1 cellular context compared by ENCODE assay signal in genomic region chr21:41804381-41804780, GRCh38.
TF ChIP-seq lines count a peak whose summit lies in the region.

No MANE protein-coding gene starts in this region.

TF ChIP-seq in H1, 55 proteins besides CTCF, POLR2A, EP300 and RAD21 (continued from another document):
- TF ChIP-seq JUND (IDR thresholded peaks at IDR 0.05; ENCODE audit: low read length) (no peak), CHD7 (IDR thresholded peaks at IDR 0.05; ENCODE audit: insufficient replicate concordance, low read length) (no peak), HDAC6 (IDR thresholded peaks at IDR 0.05; ENCODE audit: low read depth, low read length) (no peak), CHD2 (IDR thresholded peaks at IDR 0.05; ENCODE audit: low read length) (no peak), SP4 (IDR thresholded peaks at IDR 0.05; ENCODE audit: low read length) (no peak), RBBP5 (IDR thresholded peaks at IDR 0.05; ENCODE audit: borderline replicate concordance, low read depth, low read length) (no peak), KDM4A (IDR thresholded peaks at IDR 0.05; ENCODE audit: low read depth, low read length, severe bottlenecking) (no peak), SP2 (IDR thresholded peaks at IDR 0.05; ENCODE audit: low read length) (no peak), CEBPB (IDR thresholded peaks at IDR 0.05; ENCODE audit: low read depth, low read length) (no peak)
